22 cellular contexts compared by ENCODE assay signal in the genomic region with DNA sequence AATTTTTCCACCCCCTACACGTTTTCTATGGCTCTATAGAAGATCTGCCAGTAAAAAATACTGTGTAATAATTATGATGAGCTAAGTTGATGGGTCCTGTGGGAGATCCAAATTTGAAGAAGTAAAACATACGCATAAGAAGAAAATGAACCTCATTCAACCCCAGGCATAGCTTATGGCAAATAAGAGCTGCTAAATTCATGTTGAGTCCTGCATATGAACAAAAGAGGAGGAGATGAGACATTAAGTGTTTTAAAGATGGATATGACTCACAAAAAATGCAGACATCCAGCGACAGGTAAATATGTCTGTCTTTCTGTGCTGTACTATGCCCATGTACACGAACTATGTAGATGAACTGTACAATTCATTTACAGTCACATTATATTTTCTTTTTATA.
"Had no signal": no experiment of that assay in that cellular context is flagged by ENCODE, and none has a peak within 500 bp of the region (broad histone marks: within the 10 kb centered on the region; RNA-seq: fewer than 3 reads in every experiment).

No MANE protein-coding gene starts in this region.

- H3K4me3 ChIP-seq: gastrocnemius medialis, heart right ventricle, lower lobe of right lung, ovary, psoas muscle, skin epidermis, spleen, testis, tibial artery had no signal

- DNase-seq: dermis blood vessel endothelial cell; effector memory CD4-positive, alpha-beta T cell; gastrocnemius medialis; glutamatergic neuron; heart right ventricle; hippocampal formation; kidney glomerular epithelial cell; left ventricle myocardium superior; lower lobe of right lung; natural killer cell; occipital lobe; ovary; posterior cingulate gyrus; psoas muscle; right cardiac atrium; spleen; stimulated activated CD4-positive, alpha-beta T cell treated with anti-CD3 and anti-CD28 coated beads, Interleukin-4, amount 100 ng/mL, for 4 hours; stimulated activated naive CD8-positive, alpha-beta T cell treated with anti-CD3 and anti-CD28 coated beads, Interleukin-15, Interleukin-2, amounts not matched to agents 100 U/mL and 50 U/mL, for 24 hours; substantia nigra; testis; tibial artery had no signal

- H3K9me3 ChIP-seq: gastrocnemius medialis, heart right ventricle, lower lobe of right lung, ovary, psoas muscle, spleen, testis, tibial artery had no signal

- H3K27ac ChIP-seq: gastrocnemius medialis, heart right ventricle, lower lobe of right lung, ovary, psoas muscle, skin epidermis, spleen, testis, tibial artery had no signal

- H3K36me3 ChIP-seq: gastrocnemius medialis, heart right ventricle, lower lobe of right lung, ovary, spleen, tibial artery had no signal

- H3K4me1 ChIP-seq: gastrocnemius medialis, heart right ventricle, lower lobe of right lung, psoas muscle, spleen, testis, tibial artery had no signal

- H3K27me3 ChIP-seq: gastrocnemius medialis, heart right ventricle, ovary, spleen, testis, tibial artery had no signal
